ENCODE assay signal across 7 cellular contexts in genomic region chr7:157478611-157479010, GRCh38.
DNase-seq lines count a peak whose midpoint lies in the region; ATAC-seq and TF ChIP-seq lines count a peak whose summit lies in the region.
"Not testable (repeated sequence)": the region's sequence is repeated elsewhere in the genome, so short reads cannot be mapped to it uniquely, and the experiment has no call there.

No MANE protein-coding gene starts in this region.

- H3K4me1 Mint-ChIP-seq in T-helper 1 cell treated with Interleukin-12 subunit alpha and Interleukin-12 subunit beta and Interleukin-4 antibody, amounts not matched to agents 30 μg/mL and 1 μg/mL, for 36 hours (ENCODE audit: low read depth), result peaks cover 24% of the 10 kb centered on the region
- peaks cover 38% of the 10 kb centered on the region for H3K4me1 Mint-ChIP-seq in activated CD4-positive, alpha-beta T cell treated with anti-CD3 and anti-CD28 coated beads, Interleukin-2, amount 10 ng/mL, durations not matched to agents 7 days and 5 days
- H3K4me1 Mint-ChIP-seq in activated T-cell treated with anti-CD3 and anti-CD28 coated beads, Interleukin-2, amount 50 U/mL, for 24 hours (ENCODE audit: low read depth), result peaks cover 30% of the 10 kb centered on the region
- peaks cover 44% of the 10 kb centered on the region for H3K4me1 Mint-ChIP-seq in activated naive CD4-positive, alpha-beta T cell treated with anti-CD3 and anti-CD28 coated beads, Interleukin-2, amount 10 ng/mL, durations not matched to agents 7 days and 5 days
- H3K4me1 Mint-ChIP-seq in central memory CD8-positive, alpha-beta T cell; osteocyte (ENCODE audit: unreplicated experiment): not testable (repeated sequence)

- peak overlapping the region; percentile 69 to 93 (median 81); a peak in 21 of 22 replicates for H3K4me2 ChIP-seq in BLaER1 treated with 17β-estradiol and CSF1 and Interleukin-3, amounts not matched to agents 10 nM and 100 nM

- not testable (repeated sequence) for H3K27ac ChIP-seq in BLaER1 treated with 17β-estradiol and CSF1 and Interleukin-3, amounts not matched to agents 10 nM and 100 nM

- peaks cover 12% of the 10 kb centered on the region for H3K9me3 Mint-ChIP-seq in T-helper 1 cell treated with Interleukin-12 subunit alpha and Interleukin-12 subunit beta and Interleukin-4 antibody, amounts not matched to agents 30 μg/mL and 1 μg/mL, for 36 hours
- H3K9me3 Mint-ChIP-seq in activated CD4-positive, alpha-beta T cell treated with anti-CD3 and anti-CD28 coated beads, Interleukin-2, amount 10 ng/mL, durations not matched to agents 7 days and 5 days, result peaks cover 30% of the 10 kb centered on the region
- peaks cover 11% of the 10 kb centered on the region for H3K9me3 Mint-ChIP-seq in activated T-cell treated with anti-CD3 and anti-CD28 coated beads, Interleukin-2, amount 50 U/mL, for 24 hours
- peaks cover 29% of the 10 kb centered on the region for H3K9me3 Mint-ChIP-seq in activated naive CD4-positive, alpha-beta T cell treated with anti-CD3 and anti-CD28 coated beads, Interleukin-2, amount 10 ng/mL, durations not matched to agents 7 days and 5 days
- not testable (repeated sequence) for H3K9me3 Mint-ChIP-seq in central memory CD8-positive, alpha-beta T cell; osteocyte (ENCODE audit: unreplicated experiment)

- peaks cover 17 to 27% (median 23%) of the 10 kb centered on the region in 10 experiments for H3K4me1 ChIP-seq in BLaER1 treated with 17β-estradiol and CSF1 and Interleukin-3, amounts not matched to agents 10 nM and 100 nM

- CTCF ChIA-PET in activated CD4-positive, alpha-beta T cell treated with anti-CD3 and anti-CD28 coated beads, Interleukin-2, amount 10 ng/mL, durations not matched to agents 7 days and 5 days (lab: Charles Lee), result interaction anchor here (0.8 to 1.3 kb wide), 2 partner anchors 14 to 24 kb away, joined by 3 read pairs; no protein-coding TSS in a partner anchor
- CTCF ChIA-PET in activated naive CD4-positive, alpha-beta T cell treated with anti-CD3 and anti-CD28 coated beads, Interleukin-2, amount 10 ng/mL, durations not matched to agents 7 days and 5 days (lab: Charles Lee), result not testable (repeated sequence)

- TF ChIP-seq CTCF in osteocyte (IDR thresholded peaks at IDR 0.05), result not testable (repeated sequence)

- H3K36me3 ChIP-seq in BLaER1 treated with 17β-estradiol and CSF1 and Interleukin-3, amounts not matched to agents 10 nM and 100 nM, result not testable (repeated sequence)

- H3K27ac Mint-ChIP-seq in T-helper 1 cell treated with Interleukin-12 subunit alpha and Interleukin-12 subunit beta and Interleukin-4 antibody, amounts not matched to agents 30 μg/mL and 1 μg/mL, for 36 hours, result peak overlapping the region; percentile 61
- H3K27ac Mint-ChIP-seq in activated CD4-positive, alpha-beta T cell treated with anti-CD3 and anti-CD28 coated beads, Interleukin-2, amount 10 ng/mL, durations not matched to agents 7 days and 5 days, result peak overlapping the region; percentile 86
- peak overlapping the region; percentile 39 for H3K27ac Mint-ChIP-seq in activated T-cell treated with anti-CD3 and anti-CD28 coated beads, Interleukin-2, amount 50 U/mL, for 24 hours
- H3K27ac Mint-ChIP-seq in activated naive CD4-positive, alpha-beta T cell treated with anti-CD3 and anti-CD28 coated beads, Interleukin-2, amount 10 ng/mL, durations not matched to agents 7 days and 5 days, result peak overlapping the region; percentile 88
- peak overlapping the region; percentile 7 for H3K27ac Mint-ChIP-seq in central memory CD8-positive, alpha-beta T cell (ENCODE audit: low read depth)
- H3K27ac Mint-ChIP-seq in osteocyte (ENCODE audit: unreplicated experiment), result not testable (repeated sequence)

- not testable (repeated sequence) for H3K4me3 ChIP-seq in BLaER1 treated with 17β-estradiol and CSF1 and Interleukin-3, amounts not matched to agents 10 nM and 100 nM

- H3K36me3 Mint-ChIP-seq in T-helper 1 cell treated with Interleukin-12 subunit alpha and Interleukin-12 subunit beta and Interleukin-4 antibody, amounts not matched to agents 30 μg/mL and 1 μg/mL, for 36 hours (ENCODE audit: low read depth), result peaks cover 26% of the 10 kb centered on the region
- peaks cover 34% of the 10 kb centered on the region for H3K36me3 Mint-ChIP-seq in activated CD4-positive, alpha-beta T cell treated with anti-CD3 and anti-CD28 coated beads, Interleukin-2, amount 10 ng/mL, durations not matched to agents 7 days and 5 days (ENCODE audit: low read depth)
- H3K36me3 Mint-ChIP-seq in activated T-cell treated with anti-CD3 and anti-CD28 coated beads, Interleukin-2, amount 50 U/mL, for 24 hours (ENCODE audit: low read depth); central memory CD8-positive, alpha-beta T cell (ENCODE audit: insufficient read depth); osteocyte (ENCODE audit: unreplicated experiment): not testable (repeated sequence)
- peaks cover 32% of the 10 kb centered on the region for H3K36me3 Mint-ChIP-seq in activated naive CD4-positive, alpha-beta T cell treated with anti-CD3 and anti-CD28 coated beads, Interleukin-2, amount 10 ng/mL, durations not matched to agents 7 days and 5 days

- DNase-seq in activated CD4-positive, alpha-beta T cell treated with anti-CD3 and anti-CD28 coated beads, Interleukin-2, amount 10 ng/mL, durations not matched to agents 7 days and 5 days; activated naive CD4-positive, alpha-beta T cell treated with anti-CD3 and anti-CD28 coated beads, Interleukin-2, amount 10 ng/mL, durations not matched to agents 7 days and 5 days; central memory CD8-positive, alpha-beta T cell (ENCODE audit: low spot score in 2 of 2): not testable (repeated sequence)
- DNase-seq in activated T-cell treated with anti-CD3 and anti-CD28 coated beads, Interleukin-2, amount 50 U/mL, for 24 hours, result peak; percentile 22
- DNase-seq in osteocyte (ENCODE audit: extremely low spot score, unreplicated experiment), result peak; percentile 65

- H3K9me3 ChIP-seq in BLaER1 treated with 17β-estradiol and CSF1 and Interleukin-3, amounts not matched to agents 10 nM and 100 nM (replicated peaks in 1 of 11), result peaks cover 3 to 15% (median 9%) of the 10 kb centered on the region in 11 experiments

- peaks cover 0 to 19% (median 0%) of the 10 kb centered on the region in 11 experiments; a peak in 7 of 22 replicates for H3K27me3 ChIP-seq in BLaER1 treated with 17β-estradiol and CSF1 and Interleukin-3, amounts not matched to agents 10 nM and 100 nM

- POLR2A ChIA-PET in activated CD4-positive, alpha-beta T cell treated with anti-CD3 and anti-CD28 coated beads, Interleukin-2, amount 10 ng/mL, durations not matched to agents 7 days and 5 days (lab: Charles Lee), result interaction anchor here (0.6 kb wide), 1 partner anchor 49 kb away, joined by 4 read pairs; no protein-coding TSS in a partner anchor

- not testable (repeated sequence) for ATAC-seq in central memory CD8-positive, alpha-beta T cell (replicated peaks; ENCODE audit: extremely low read depth, poor library complexity, severe bottlenecking)

- H3K9ac ChIP-seq in BLaER1 treated with 17β-estradiol and CSF1 and Interleukin-3, amounts not matched to agents 10 nM and 100 nM, result not testable (repeated sequence)

- not testable (repeated sequence) for H3K27me3 Mint-ChIP-seq in T-helper 1 cell treated with Interleukin-12 subunit alpha and Interleukin-12 subunit beta and Interleukin-4 antibody, amounts not matched to agents 30 μg/mL and 1 μg/mL, for 36 hours (ENCODE audit: low read depth); activated CD4-positive, alpha-beta T cell treated with anti-CD3 and anti-CD28 coated beads, Interleukin-2, amount 10 ng/mL, durations not matched to agents 7 days and 5 days; activated T-cell treated with anti-CD3 and anti-CD28 coated beads, Interleukin-2, amount 50 U/mL, for 24 hours; activated naive CD4-positive, alpha-beta T cell treated with anti-CD3 and anti-CD28 coated beads, Interleukin-2, amount 10 ng/mL, durations not matched to agents 7 days and 5 days; central memory CD8-positive, alpha-beta T cell; osteocyte (ENCODE audit: unreplicated experiment)

- H4K20me1 ChIP-seq in BLaER1 treated with 17β-estradiol and CSF1 and Interleukin-3, amounts not matched to agents 10 nM and 100 nM, result not testable (repeated sequence)

- peak overlapping the region; percentile 41 for H3K4me3 Mint-ChIP-seq in T-helper 1 cell treated with Interleukin-12 subunit alpha and Interleukin-12 subunit beta and Interleukin-4 antibody, amounts not matched to agents 30 μg/mL and 1 μg/mL, for 36 hours
- not testable (repeated sequence) for H3K4me3 Mint-ChIP-seq in activated CD4-positive, alpha-beta T cell treated with anti-CD3 and anti-CD28 coated beads, Interleukin-2, amount 10 ng/mL, durations not matched to agents 7 days and 5 days; activated T-cell treated with anti-CD3 and anti-CD28 coated beads, Interleukin-2, amount 50 U/mL, for 24 hours; activated naive CD4-positive, alpha-beta T cell treated with anti-CD3 and anti-CD28 coated beads, Interleukin-2, amount 10 ng/mL, durations not matched to agents 7 days and 5 days; osteocyte (ENCODE audit: unreplicated experiment)
- peak overlapping the region; percentile 42 for H3K4me3 Mint-ChIP-seq in central memory CD8-positive, alpha-beta T cell
